Comparison of ENCODE assay signal across 9 cellular contexts in genomic region chr4:72567821-72568620, GRCh38. TPM values are rescaled to one million over a fixed set of nuclear protein-coding genes. Genes with fewer than 3 reads are reported as not detected.
DNase-seq lines count a peak whose midpoint lies in the region; ATAC-seq and TF ChIP-seq lines count a peak whose summit lies in the region.
"Had no signal": no experiment of that assay in that cellular context is flagged by ENCODE, and none has a peak within 500 bp of the region (broad histone marks: within the 10 kb centered on the region; RNA-seq: fewer than 3 reads in every experiment).

No MANE protein-coding gene starts in this region.

- H3K4me1 Mint-ChIP-seq in WTC11 = peaks cover 44% of the 10 kb centered on the region
- H3K4me1 Mint-ChIP-seq in naive B cell = peaks cover 9 to 24% (median 19%) of the 10 kb centered on the region in 3 donors

- TF ChIP-seq POLR2A in vagina (IDR thresholded peaks at IDR 0.05) = no peak

- H3K9me3 ChIP-seq in vagina = no peaks in the 10 kb centered on the region

- CTCF ChIA-PET in WTC11 (lab: Charles Lee) = interaction anchor here (0.6 to 2.1 kb wide), 14 partner anchors 14 to 640 kb away, joined by 3 to 16 read pairs (median 3); no protein-coding TSS in a partner anchor

- DNase-seq in Ammon's horn (ENCODE audit: low spot score) (peak; percentile 20), LHCN-M2 (ENCODE audit: low read depth) (peak; percentile 47), WTC11 (ENCODE audit: low spot score) (peak; percentile 88), fibroblast of the aortic adventitia (ENCODE audit: low read depth) (peak; percentile 75), naive B cell (no peak), vagina (ENCODE audit: extremely low spot score in 2 of 2) (peak in 1 of 2 donors; percentile 90)
- DNase-seq in effector CD8-positive, alpha-beta T cell (lab: John Stamatoyannopoulos, UW) = no peak

- ATAC-seq in GM18502 (IDR thresholded peaks at IDR 0.05; ENCODE audit: poor library complexity, unreplicated experiment) (peak; percentile 71), WTC11 (peak; percentile 79), naive B cell (ENCODE audit: low read depth in 2 of 2) (peak in 1 of 2 donors; percentile 40)

- peak overlapping the region; percentile 88 for H3K27ac Mint-ChIP-seq in WTC11
- H3K27ac Mint-ChIP-seq in naive B cell = peak overlapping the region in 1 of 6 donors; percentile 84

- H3K36me3 Mint-ChIP-seq in WTC11 (no peaks in the 10 kb centered on the region), naive B cell (peaks cover 4 to 6% of the 10 kb centered on the region in 2 donors)

- POLR2A ChIA-PET in WTC11 (lab: Charles Lee) = interaction anchor here (0.6 to 1.0 kb wide), 5 partner anchors 13 to 103 kb away, joined by 3 read pairs; no protein-coding TSS in a partner anchor

- peak overlapping the region; percentile 77 for H3K27ac ChIP-seq in vagina

- no peak for TF ChIP-seq CTCF in WTC11 (IDR thresholded peaks at IDR 0.05)
- TF ChIP-seq CTCF in fibroblast of the aortic adventitia (IDR thresholded peaks at IDR 0.05; ENCODE audit: insufficient read depth, low read length) = peak; percentile 49
- no peak for TF ChIP-seq CTCF in vagina (IDR thresholded peaks at IDR 0.05)

- H3K27me3 Mint-ChIP-seq in WTC11 (ENCODE audit: low read depth) = no peaks in the 10 kb centered on the region; the same call in 1 of the 2 replicates
- H3K27me3 Mint-ChIP-seq in naive B cell = peaks cover 55 to 61% (median 57%) of the 10 kb centered on the region in 3 donors

- H3K4me3 ChIP-seq in fibroblast of the aortic adventitia (ENCODE audit: low read depth, low read length) (peak overlapping the region; percentile 81), vagina (peak overlapping the region; percentile 50 to 64)

- H3K9me3 Mint-ChIP-seq in WTC11 = no peaks in the 10 kb centered on the region
- H3K9me3 Mint-ChIP-seq in naive B cell = peaks cover 0 to 7% (median 2%) of the 10 kb centered on the region in 7 donors

- H3K36me3 ChIP-seq in vagina = no peaks in the 10 kb centered on the region

- intact Hi-C loops in vagina (cut with DNase I) = no loop called here

- H3K4me1 ChIP-seq in vagina = peaks cover 19% of the 10 kb centered on the region

- H3K27me3 ChIP-seq in vagina = no peaks in the 10 kb centered on the region

- peak overlapping the region; percentile 92 for H3K4me3 Mint-ChIP-seq in WTC11
- peak overlapping the region in 7 of 8 donors; percentile 24 to 78 (median 67) for H3K4me3 Mint-ChIP-seq in naive B cell

TF ChIP-seq in WTC11, 78 proteins besides CTCF, POLR2A, EP300 and RAD21 (continues in another document):
- no peak for TF ChIP-seq ZNF416 (CRISPR knock-in tag; IDR thresholded peaks at IDR 0.05)
- no peak for TF ChIP-seq PREB (CRISPR knock-in tag; IDR thresholded peaks at IDR 0.05; ENCODE audit: borderline replicate concordance)
- no peak for TF ChIP-seq CREB1 (CRISPR knock-in tag; IDR thresholded peaks at IDR 0.05)
- TF ChIP-seq PRDM15 (CRISPR knock-in tag; IDR thresholded peaks at IDR 0.05) = peak; percentile 86
- no peak for TF ChIP-seq E2F4 (CRISPR knock-in tag; IDR thresholded peaks at IDR 0.05; ENCODE audit: borderline replicate concordance, low read depth)
- TF ChIP-seq FOXK1 (CRISPR knock-in tag; IDR thresholded peaks at IDR 0.05) = no peak
- TF ChIP-seq ESRRA (CRISPR knock-in tag; IDR thresholded peaks at IDR 0.05; ENCODE audit: borderline replicate concordance) = no peak
- TF ChIP-seq NFE2L1 (CRISPR knock-in tag; IDR thresholded peaks at IDR 0.05) = no peak
- TF ChIP-seq TEAD4 (CRISPR knock-in tag; IDR thresholded peaks at IDR 0.05) = no peak
- no peak for TF ChIP-seq TEAD1 (CRISPR knock-in tag; IDR thresholded peaks at IDR 0.05)
- no peak for TF ChIP-seq ZBTB43 (CRISPR knock-in tag; IDR thresholded peaks at IDR 0.05)
- no peak for TF ChIP-seq ZNF138 (CRISPR knock-in tag; conservative IDR thresholded peaks at IDR 0.05)
- TF ChIP-seq TCF7 (CRISPR knock-in tag; IDR thresholded peaks at IDR 0.05; ENCODE audit: low read depth) = no peak
- TF ChIP-seq ZNF232 (CRISPR knock-in tag; IDR thresholded peaks at IDR 0.05) = no peak
- peak; percentile 63; the same call in 1 of the 2 replicates for TF ChIP-seq KAT7 (CRISPR knock-in tag; IDR thresholded peaks at IDR 0.05; ENCODE audit: borderline replicate concordance)
- TF ChIP-seq JAZF1 (CRISPR knock-in tag; IDR thresholded peaks at IDR 0.05) = no peak
- no peak for TF ChIP-seq HMGXB4 (CRISPR knock-in tag; IDR thresholded peaks at IDR 0.05)

RNA-seq across cellular contexts. Expression of gene ADAMTS3, which starts 1.0 kb away (rescaled TPM):
- total RNA-seq in LHCN-M2 (2014; rRNA removed) (under 0.01 and 0.23 TPM in 2 replicates), WTC11 (2021) (3.2 to 4.4 TPM (median 3.8 TPM) in 3 replicates), fibroblast of the aortic adventitia (ENCODE audit: low replicate concordance) (5.0 and 20.3 TPM in 2 replicates), vagina (2.7 TPM)
- 0.01 TPM for polyA plus RNA-seq in LHCN-M2 (2012)
- not detected for polyA plus RNA-seq in naive B cell (ENCODE audit: low read depth in 6 of 6)
- total RNA-seq: T-helper 1 cell treated with Interleukin-12 subunit alpha and Interleukin-12 subunit beta and Interleukin-4 antibody, amounts not matched to agents 30 ng/mL and 1 ng/mL, for 36 hours had no signal

Comparison
In these comparisons a context has a peak if more than half of its experiments do, and no peak if none do; other contexts are left out.
1. DNase-seq: peak in Ammon's horn (single experiment), LHCN-M2 (single experiment), WTC11 (single experiment) and fibroblast of the aortic adventitia (single experiment); none in naive B cell (single experiment) and effector CD8-positive, alpha-beta T cell (single experiment).